In the genomic region with DNA sequence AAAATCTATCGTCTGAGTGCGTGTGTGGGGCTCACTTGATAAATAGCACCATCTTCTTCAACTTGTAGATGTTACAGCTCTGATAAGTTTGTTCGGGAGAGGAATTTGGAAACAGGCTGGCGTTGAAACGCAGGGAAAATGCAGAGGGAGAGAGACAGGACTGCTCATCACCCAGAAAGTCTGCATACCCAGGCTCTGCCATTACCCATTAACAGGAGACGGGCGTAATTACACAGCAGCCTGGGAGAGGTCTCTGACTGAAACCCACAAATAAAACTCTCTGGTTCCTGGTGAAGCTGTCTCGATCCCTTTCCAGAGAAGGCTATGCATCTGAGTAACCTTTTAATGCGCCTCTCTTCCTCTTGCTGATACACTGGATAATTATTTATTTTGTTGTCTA, we compare ENCODE assay signal across 17 cellular contexts.
DNase-seq lines count a peak whose midpoint lies in the region; TF ChIP-seq lines count a peak whose summit lies in the region.
"Had no signal": no experiment of that assay in that cellular context is flagged by ENCODE, and none has a peak within 500 bp of the region (broad histone marks: within the 10 kb centered on the region; RNA-seq: fewer than 3 reads in every experiment).

No MANE protein-coding gene starts in this region.

- peak; percentile 96 for DNase-seq in islet precursor cell
- DNase-seq in retina = peak; percentile 33
- no peak for DNase-seq in activated naive CD4-positive, alpha-beta T cell treated with anti-CD3 and anti-CD28 coated beads for 36 hours
- DNase-seq in NOMO-1 treated with dmso at 0.1 percent for 144 hours (lab: John Stamatoyannopoulos, UW; ENCODE audit: unreplicated experiment) = no peak
- no peak for DNase-seq in GM19240 (ENCODE audit: insufficient read length, low spot score)
- DNase-seq: CD4-positive, CD25-positive, alpha-beta regulatory T cell; DMS79; HCEC 1CT; KG1; NCI-H1694 treated with DMSO at 0.1 percent for 48 hours; NCI-H2081 treated with DMSO at 0.1 percent for 48 hours; NCI-H69; NK-92 treated with Interleukin-12 subunit alpha and Interleukin-12 subunit beta, amount 100 ng/mL, for 24 hours; OCI-M1 had no signal

- no peaks in the 10 kb centered on the region for H3K36me3 Mint-ChIP-seq in activated naive CD4-positive, alpha-beta T cell treated with anti-CD3 and anti-CD28 coated beads for 36 hours (ENCODE audit: low read depth)
- H3K36me3 Mint-ChIP-seq: CD4-positive, CD25-positive, alpha-beta regulatory T cell had no signal

- H3K27ac ChIP-seq in KMS-11 (peak overlapping the region; percentile 50; the same call in 1 of the 2 replicates), OCI-LY3 (ENCODE audit: low read length) (peak overlapping the region; percentile 74)

- H3K4me2 ChIP-seq in KMS-11 = peak overlapping the region; percentile 79
- H3K4me2 ChIP-seq in OCI-LY3 (ENCODE audit: low read length) = peak overlapping the region; percentile 94

- intact Hi-C loops in activated naive CD4-positive, alpha-beta T cell treated with anti-CD3 and anti-CD28 coated beads for 36 hours (cut with micrococcal nuclease) = no loop called here

- no peaks in the 10 kb centered on the region for H3K4me1 Mint-ChIP-seq in activated naive CD4-positive, alpha-beta T cell treated with anti-CD3 and anti-CD28 coated beads for 36 hours (ENCODE audit: low read depth)
- H3K4me1 Mint-ChIP-seq: CD4-positive, CD25-positive, alpha-beta regulatory T cell had no signal

- no peak overlapping the region for H3K4me3 Mint-ChIP-seq in activated naive CD4-positive, alpha-beta T cell treated with anti-CD3 and anti-CD28 coated beads for 36 hours
- H3K4me3 Mint-ChIP-seq: CD4-positive, CD25-positive, alpha-beta regulatory T cell had no signal

- H3K9me3 ChIP-seq in OCI-LY3 (ENCODE audit: insufficient read depth, low read length) = 0 out of 2 replicates have a peak, but pooled peaks cover 4% of the 10 kb centered on the region

- H3K79me2 ChIP-seq in KMS-11 (ENCODE audit: insufficient read depth, low read depth) (no peaks in the 10 kb centered on the region), OCI-LY3 (ENCODE audit: low read length) (no peaks in the 10 kb centered on the region)

- CTCF ChIA-PET in activated naive CD4-positive, alpha-beta T cell treated with anti-CD3 and anti-CD28 coated beads for 36 hours (lab: Charles Lee) = no interaction called here

- TF ChIP-seq CTCF in KMS-11 (conservative IDR thresholded peaks at IDR 0.05; ENCODE audit: low read depth, low read length) (no peak), OCI-LY3 (IDR thresholded peaks at IDR 0.05; ENCODE audit: low read depth, low read length) (no peak)

- H3K36me3 ChIP-seq in KMS-11 (ENCODE audit: insufficient read depth) = no peaks in the 10 kb centered on the region
- peaks cover 23% of the 10 kb centered on the region for H3K36me3 ChIP-seq in OCI-LY3 (replicated peaks; ENCODE audit: low read depth, low read length)

- no peaks in the 10 kb centered on the region for H3K27me3 Mint-ChIP-seq in activated naive CD4-positive, alpha-beta T cell treated with anti-CD3 and anti-CD28 coated beads for 36 hours (ENCODE audit: low read depth)

- no peak overlapping the region for H3K9ac ChIP-seq in KMS-11
- H3K9ac ChIP-seq in OCI-LY3 (ENCODE audit: low read length) = peak overlapping the region; percentile 72

- no peak overlapping the region for H3K4me3 ChIP-seq in KMS-11 (IDR thresholded peaks at IDR 0.05; ENCODE audit: insufficient read depth, low read depth, low read length)
- peak overlapping the region; percentile 75 for H3K4me3 ChIP-seq in OCI-LY3 (ENCODE audit: low read length)
- H3K4me3 ChIP-seq: GM12878 had no signal

- H4K20me1 ChIP-seq in KMS-11 (ENCODE audit: insufficient read depth) = no peaks in the 10 kb centered on the region
- no peaks in the 10 kb centered on the region for H4K20me1 ChIP-seq in OCI-LY3 (ENCODE audit: insufficient read depth, low read length)

- H3K4me1 ChIP-seq in KMS-11 (ENCODE audit: low read depth, poor library complexity, severe bottlenecking) (peaks cover 70% of the 10 kb centered on the region), OCI-LY3 (ENCODE audit: low read length) (peaks cover 56% of the 10 kb centered on the region)

- H2AFZ ChIP-seq in KMS-11 (ENCODE audit: low read depth) = peak overlapping the region; percentile 63; the same call in 1 of the 2 replicates
- peak overlapping the region; percentile 79 for H2AFZ ChIP-seq in OCI-LY3 (ENCODE audit: low read depth, low read length)

- no peaks in the 10 kb centered on the region for H3K9me3 Mint-ChIP-seq in activated naive CD4-positive, alpha-beta T cell treated with anti-CD3 and anti-CD28 coated beads for 36 hours

- no peak overlapping the region for H3K27ac Mint-ChIP-seq in activated naive CD4-positive, alpha-beta T cell treated with anti-CD3 and anti-CD28 coated beads for 36 hours
- H3K27ac Mint-ChIP-seq: CD4-positive, CD25-positive, alpha-beta regulatory T cell had no signal

- no peaks in the 10 kb centered on the region for H3K27me3 ChIP-seq in KMS-11 (ENCODE audit: insufficient read depth, low read depth)
- H3K27me3 ChIP-seq in OCI-LY3 (ENCODE audit: low read depth, low read length) = no peaks in the 10 kb centered on the region

Comparison
In these comparisons a context has a peak if more than half of its experiments do, and no peak if none do; other contexts are left out.
1. DNase-seq: peak in islet precursor cell (single experiment) and retina (single experiment); none in activated naive CD4-positive, alpha-beta T cell treated with anti-CD3 and anti-CD28 coated beads for 36 hours (single experiment), NOMO-1 treated with dmso at 0.1 percent for 144 hours (single experiment) and GM19240 (single experiment).